26 cellular contexts compared by ENCODE assay signal in genomic region chr22:49576241-49577141, GRCh38.
A peak's percentile ranks its signal among the peaks of the same experiment; 100 is the strongest.
DNase-seq lines count a peak whose midpoint lies in the region; ATAC-seq and TF ChIP-seq lines count a peak whose summit lies in the region.
"Had no signal": no experiment of that assay in that cellular context is flagged by ENCODE, and none has a peak within 500 bp of the region (broad histone marks: within the 10 kb centered on the region; RNA-seq: fewer than 3 reads in every experiment).

No MANE protein-coding gene starts in this region.

- H3K9me2 ChIP-seq in SK-N-SH, result no peaks in the 10 kb centered on the region

- no peaks in the 10 kb centered on the region for H3K4me1 Mint-ChIP-seq in IgD-negative memory B cell
- no peaks in the 10 kb centered on the region for H3K4me1 Mint-ChIP-seq in activated CD8-positive, alpha-beta T cell treated with anti-CD3 and anti-CD28 coated beads, Interleukin-2, amount 10 ng/mL, durations not matched to agents 7 days and 5 days (ENCODE audit: low read depth)
- H3K4me1 Mint-ChIP-seq: activated naive CD4-positive, alpha-beta T cell treated with anti-CD3 and anti-CD28 coated beads, Interleukin-2, amount 50 U/mL, for 24 hours; CD8-positive, alpha-beta memory T cell had no signal

- H2AFZ ChIP-seq in SK-N-SH (ENCODE audit: low read depth), result no peak overlapping the region

- DNase-seq in SK-N-SH, result peak; percentile 9
- DNase-seq in left lobe of liver (ENCODE audit: low spot score), result peak; percentile 34
- DNase-seq in spleen, result peak; percentile 62
- DNase-seq in activated CD8-positive, alpha-beta T cell treated with anti-CD3 and anti-CD28 coated beads, Interleukin-2, amount 10 ng/mL, durations not matched to agents 7 days and 5 days, result no peak
- DNase-seq: 8988T; activated T-cell treated with anti-CD3 and anti-CD28 coated beads, Interleukin-2, amount 50 U/mL, for 48 hours; CD8-positive, alpha-beta memory T cell; central memory CD4-positive, alpha-beta T cell; HFFc6; kidney glomerular epithelial cell; mesenchymal stem cell; MV-4-11; NCI-H2171; NCI-H510A treated with DMSO at 0.1 percent for 48 hours; stimulated activated CD4-positive, alpha-beta T cell treated with anti-CD3 and anti-CD28 coated beads, Interleukin-4, amount 100 ng/mL, for 4 hours had no signal

- ATAC-seq in SK-N-SH treated with all-trans-retinoic acid at 6 μM for 48 hours (no peak), left lobe of liver (no peak), GM21526 (IDR thresholded peaks at IDR 0.05; ENCODE audit: low FRiP score, unreplicated experiment) (no peak), GM18519 (IDR thresholded peaks at IDR 0.05; ENCODE audit: low FRiP score, unreplicated experiment) (no peak)
- ATAC-seq in activated CD8-positive, alpha-beta T cell treated with anti-CD3 and anti-CD28 coated beads, Interleukin-2, amount 10 ng/mL, durations not matched to agents 7 days and 5 days, result no peak
- ATAC-seq: pancreas, right cardiac atrium had no signal

- POLR2A ChIA-PET in SK-N-SH (lab: Yijun Ruan, JAX), result no interaction called here
- POLR2A ChIA-PET in activated CD8-positive, alpha-beta T cell treated with anti-CD3 and anti-CD28 coated beads, Interleukin-2, amount 10 ng/mL, durations not matched to agents 7 days and 5 days (lab: Charles Lee), result no interaction called here

- no peak for TF ChIP-seq CTCF in SK-N-SH (IDR thresholded peaks at IDR 0.05)
- TF ChIP-seq CTCF in spleen (IDR thresholded peaks at IDR 0.05 in 8 of 11, conservative IDR thresholded peaks at IDR 0.05 in 3 of 11), result no peak

- peak overlapping the region in 1 of 4 donors; percentile 68 for H3K4me3 Mint-ChIP-seq in IgD-negative memory B cell
- H3K4me3 Mint-ChIP-seq in activated CD8-positive, alpha-beta T cell treated with anti-CD3 and anti-CD28 coated beads, Interleukin-2, amount 10 ng/mL, durations not matched to agents 7 days and 5 days, result no peak overlapping the region
- H3K4me3 Mint-ChIP-seq: activated naive CD4-positive, alpha-beta T cell treated with anti-CD3 and anti-CD28 coated beads, Interleukin-2, amount 50 U/mL, for 24 hours; CD8-positive, alpha-beta memory T cell; HFFc6; stimulated activated naive CD8-positive, alpha-beta T cell treated with anti-CD3 and anti-CD28 coated beads, Interleukin-15, Interleukin-2, amounts not matched to agents 100 ng/mL and 50 ng/mL, for 24 hours had no signal

- H3K27me3 Mint-ChIP-seq in IgD-negative memory B cell, result no peaks in the 10 kb centered on the region
- H3K27me3 Mint-ChIP-seq in activated CD8-positive, alpha-beta T cell treated with anti-CD3 and anti-CD28 coated beads, Interleukin-2, amount 10 ng/mL, durations not matched to agents 7 days and 5 days (ENCODE audit: low read depth), result no peaks in the 10 kb centered on the region
- H3K27me3 Mint-ChIP-seq: activated naive CD4-positive, alpha-beta T cell treated with anti-CD3 and anti-CD28 coated beads, Interleukin-2, amount 50 U/mL, for 24 hours; CD8-positive, alpha-beta memory T cell; stimulated activated naive CD8-positive, alpha-beta T cell treated with anti-CD3 and anti-CD28 coated beads, Interleukin-15, Interleukin-2, amounts not matched to agents 100 ng/mL and 50 ng/mL, for 24 hours had no signal

- TF ChIP-seq EP300 in SK-N-SH (IDR thresholded peaks at IDR 0.05; ENCODE audit: borderline replicate concordance in 1 of 2, low read depth in 1 of 2, low read length in 1 of 2), result no peak

- intact Hi-C loops in spleen (cut with DNase I; ENCODE audit: low total_unique reads), result no loop called here

- no peak overlapping the region for H3K4me2 ChIP-seq in SK-N-SH

- H3K27ac Mint-ChIP-seq in IgD-negative memory B cell, result peak overlapping the region in 2 of 3 donors; percentile 55 to 67
- H3K27ac Mint-ChIP-seq in activated CD8-positive, alpha-beta T cell treated with anti-CD3 and anti-CD28 coated beads, Interleukin-2, amount 10 ng/mL, durations not matched to agents 7 days and 5 days, result no peak overlapping the region
- H3K27ac Mint-ChIP-seq: HFFc6; stimulated activated naive CD8-positive, alpha-beta T cell treated with anti-CD3 and anti-CD28 coated beads, Interleukin-15, Interleukin-2, amounts not matched to agents 100 ng/mL and 50 ng/mL, for 24 hours had no signal

- H3K4me3 ChIP-seq in SK-N-SH (ENCODE audit: low read depth in 2 of 2, low read length in 1 of 2) (no peak overlapping the region), spleen (no peak overlapping the region)
- H3K4me3 ChIP-seq: ascending aorta, dorsolateral prefrontal cortex, pancreas, tibial nerve had no signal

- H4K20me1 ChIP-seq in SK-N-SH (ENCODE audit: insufficient read depth), result no peaks in the 10 kb centered on the region

- H3K27ac ChIP-seq in SK-N-SH (ENCODE audit: low read depth in 2 of 2, low read length in 1 of 2), result no peak overlapping the region
- H3K27ac ChIP-seq in spleen, result peak overlapping the region in 7 of 8 donors; percentile 26 to 85 (median 78)
- H3K27ac ChIP-seq: dorsolateral prefrontal cortex, pancreas, tibial nerve had no signal

- peaks cover 8% of the 10 kb centered on the region for H3K36me3 Mint-ChIP-seq in IgD-negative memory B cell
- no peaks in the 10 kb centered on the region for H3K36me3 Mint-ChIP-seq in activated CD8-positive, alpha-beta T cell treated with anti-CD3 and anti-CD28 coated beads, Interleukin-2, amount 10 ng/mL, durations not matched to agents 7 days and 5 days (ENCODE audit: low read depth)
- H3K36me3 Mint-ChIP-seq: activated naive CD4-positive, alpha-beta T cell treated with anti-CD3 and anti-CD28 coated beads, Interleukin-2, amount 50 U/mL, for 24 hours had no signal

- H3K27me3 ChIP-seq in SK-N-SH (ENCODE audit: insufficient read depth) (no peaks in the 10 kb centered on the region; the same call in 1 of the 2 replicates), spleen (replicated peaks in 1 of 7) (no peaks in the 10 kb centered on the region)
- H3K27me3 ChIP-seq: ascending aorta, dorsolateral prefrontal cortex, pancreas, tibial nerve had no signal

- TF ChIP-seq POLR2A in spleen (IDR thresholded peaks at IDR 0.05), result no peak

- H3F3A ChIP-seq in SK-N-SH (replicated peaks; ENCODE audit: insufficient read depth), result no peaks in the 10 kb centered on the region

- no peaks in the 10 kb centered on the region for H3K79me2 ChIP-seq in SK-N-SH (ENCODE audit: insufficient read depth)

- WGBS in SK-N-SH (ENCODE audit: low lambda C conversion rate), result 23% methylated on average over 21 of the region's 36 CpGs
- WGBS in spleen, 5 donors, result 86 to 95% (median 90%) methylated on average over 28 to 36 of the region's 36 CpGs

- no peak overlapping the region for H3K9ac ChIP-seq in SK-N-SH

- no peak for TF ChIP-seq RAD21 in SK-N-SH (IDR thresholded peaks at IDR 0.05; ENCODE audit: low read length)

- CTCF ChIA-PET in SK-N-SH (lab: Yijun Ruan, JAX), result no interaction called here
- CTCF ChIA-PET in activated CD8-positive, alpha-beta T cell treated with anti-CD3 and anti-CD28 coated beads, Interleukin-2, amount 10 ng/mL, durations not matched to agents 7 days and 5 days (lab: Charles Lee), result no interaction called here

- no peaks in the 10 kb centered on the region for H3K9me3 ChIP-seq in SK-N-SH
- H3K9me3 ChIP-seq in spleen, result peaks cover 0 to 20% (median 10%) of the 10 kb centered on the region in 8 donors
- H3K9me3 ChIP-seq: ascending aorta, pancreas had no signal

- H3K4me1 ChIP-seq in SK-N-SH (ENCODE audit: control insufficient read depth in 1 of 2, insufficient read depth in 2 of 2, low read depth in 1 of 2, low read length in 1 of 2) (no peaks in the 10 kb centered on the region), spleen (peaks cover 0 to 40% (median 14%) of the 10 kb centered on the region in 6 donors)
- H3K4me1 ChIP-seq: ascending aorta, pancreas, tibial nerve had no signal

- no peaks in the 10 kb centered on the region for H3K9me3 Mint-ChIP-seq in IgD-negative memory B cell
- no peaks in the 10 kb centered on the region for H3K9me3 Mint-ChIP-seq in activated CD8-positive, alpha-beta T cell treated with anti-CD3 and anti-CD28 coated beads, Interleukin-2, amount 10 ng/mL, durations not matched to agents 7 days and 5 days (ENCODE audit: insufficient read depth)
- H3K9me3 Mint-ChIP-seq: activated naive CD4-positive, alpha-beta T cell treated with anti-CD3 and anti-CD28 coated beads, Interleukin-2, amount 50 U/mL, for 24 hours; stimulated activated naive CD8-positive, alpha-beta T cell treated with anti-CD3 and anti-CD28 coated beads, Interleukin-15, Interleukin-2, amounts not matched to agents 100 ng/mL and 50 ng/mL, for 24 hours had no signal

- H3K36me3 ChIP-seq in SK-N-SH (replicated peaks in 1 of 2; ENCODE audit: control insufficient read depth in 1 of 2, insufficient read depth in 2 of 2, low read length in 1 of 2) (no peaks in the 10 kb centered on the region), spleen (peaks cover 0 to 17% (median 0%) of the 10 kb centered on the region in 6 donors)
- H3K36me3 ChIP-seq: ascending aorta, pancreas, tibial nerve had no signal

TF ChIP-seq in SK-N-SH, 30 proteins besides CTCF, POLR2A, EP300 and RAD21 (continues in another document):
- no peak for TF ChIP-seq USF2 (IDR thresholded peaks at IDR 0.05; ENCODE audit: borderline replicate concordance, low read depth, low read length)
- TF ChIP-seq TAF1 (IDR thresholded peaks at IDR 0.05; ENCODE audit: borderline replicate concordance, low read depth, low read length), result no peak
- no peak for TF ChIP-seq MXI1 (IDR thresholded peaks at IDR 0.05; ENCODE audit: low read depth, low read length)

TF ChIP-seq in SK-N-SH treated with all-trans-retinoic acid at 6 μM for 48 hours, 23 proteins besides CTCF, POLR2A, EP300 and RAD21:
- TF ChIP-seq TCF4 (CRISPR knock-in tag; IDR thresholded peaks at IDR 0.05; ENCODE audit: borderline replicate concordance), result no peak
TF ChIP-seq in SK-N-SH treated with all-trans-retinoic acid at 6 μM for 48 hours: peak in this region for 0.

Comparison
In these comparisons a context has a peak if more than half of its experiments do, and no peak if none do; other contexts are left out.
1. H3K27ac ChIP-seq: peak in spleen (7 of 8); none in SK-N-SH (0 of 2).